ENCODE assay signal across 23 cellular contexts in the genomic region with DNA sequence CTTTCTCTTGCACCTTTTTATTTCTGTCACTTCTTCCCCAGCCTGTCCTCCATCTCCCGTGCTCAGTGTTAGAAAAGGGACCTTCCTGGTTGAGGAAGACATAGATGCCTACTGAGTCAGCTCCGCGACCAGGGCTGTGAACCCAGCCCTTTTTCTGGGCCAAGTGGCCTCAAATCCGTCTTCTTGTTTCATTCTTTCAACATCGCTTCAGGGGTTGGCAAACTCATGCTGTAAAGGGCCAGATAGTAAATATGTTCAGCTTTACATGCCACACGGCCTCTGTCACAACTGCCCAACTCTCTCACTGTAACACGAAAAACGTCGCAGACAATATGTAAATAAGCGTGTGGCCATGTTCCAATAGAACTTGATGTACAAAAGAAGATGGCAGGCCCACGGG.
"Had no signal": no experiment of that assay in that cellular context is flagged by ENCODE, and none has a peak within 500 bp of the region (broad histone marks: within the 10 kb centered on the region; RNA-seq: fewer than 3 reads in every experiment).

No MANE protein-coding gene starts in this region.

- H3K4me3 ChIP-seq: lower lobe of right lung, spleen, thyroid gland had no signal

- FAIRE-seq: islet of Langerhans had no signal

- H3K36me3 ChIP-seq: brain microvascular endothelial cell, lower lobe of right lung, spleen, thyroid gland had no signal

- ATAC-seq: activated naive CD8-positive, alpha-beta T cell treated with anti-CD3 and anti-CD28 coated beads, Interleukin-2, amount 50 U/mL, for 24 hours; left colon; lower lobe of right lung; stimulated activated memory B cell treated with anti-CD40 and anti-IgM and Interleukin-4, amounts not matched to agents 10 μg/mL and 1 μg/mL and 100 μg/mL, for 72 hours had no signal

- DNase-seq: activated CD4-positive, alpha-beta T cell treated with anti-CD3 and anti-CD28 coated beads, Interleukin-2, amount 50 U/mL, for 1 hour; activated CD8-positive, alpha-beta memory T cell treated with anti-CD3 and anti-CD28 coated beads for 24 hours; activated CD8-positive, alpha-beta memory T cell treated with anti-CD3 and anti-CD28 coated beads, Interleukin-2, amount 50 U/mL, for 48 hours; activated effector memory CD4-positive, alpha-beta T cell treated with Interleukin-2 at 50 U/mL for 16 hours; activated naive CD4-positive, alpha-beta T cell treated with anti-CD3 and anti-CD28 coated beads, Interleukin-2, amount 10 ng/mL, durations not matched to agents 7 days and 5 days; activated naive CD8-positive, alpha-beta T cell treated with anti-CD3 and anti-CD28 coated beads, Interleukin-2, amount 50 U/mL, for 24 hours; activated T-cell treated with anti-CD3 and anti-CD28 coated beads, Interleukin-2, amount 50 U/mL, for 48 hours; brain microvascular endothelial cell; cortex of kidney; effector CD8-positive, alpha-beta T cell; foreskin melanocyte; glutamatergic neuron; hippocampal formation; left colon; lower lobe of right lung; occipital lobe; retina; spleen; stimulated activated CD4-positive, alpha-beta T cell treated with anti-CD3 and anti-CD28 coated beads, Interleukin-4, amount 100 ng/mL, for 4 hours; T1000; thyroid gland had no signal

- H3K27ac ChIP-seq: brain microvascular endothelial cell, lower lobe of right lung, spleen, thyroid gland had no signal

- H3K9me3 ChIP-seq: lower lobe of right lung, thyroid gland had no signal

- H3K27me3 ChIP-seq: brain microvascular endothelial cell, thyroid gland had no signal

- H3K4me1 ChIP-seq: lower lobe of right lung, spleen had no signal
